In genomic region chr10:114519306-114519669, GRCh38 we compare ENCODE assay signal across 9 cellular contexts.
A peak's percentile ranks its signal among the peaks of the same experiment; 100 is the strongest.
DNase-seq lines count a peak whose midpoint lies in the region; ATAC-seq, FAIRE-seq and TF ChIP-seq lines count a peak whose summit lies in the region.
"Had no signal": no experiment of that assay in that cellular context is flagged by ENCODE, and none has a peak within 500 bp of the region (broad histone marks: within the 10 kb centered on the region; RNA-seq: fewer than 3 reads in every experiment).

No MANE protein-coding gene starts in this region.

- H3K9me3 Mint-ChIP-seq in activated CD4-positive, alpha-beta T cell treated with anti-CD3 and anti-CD28 coated beads, Interleukin-2, amount 10 ng/mL, durations not matched to agents 7 days and 5 days, result no peaks in the 10 kb centered on the region
- peaks cover 1% of the 10 kb centered on the region for H3K9me3 Mint-ChIP-seq in astrocyte (ENCODE audit: unreplicated experiment)

- intact Hi-C loops in left lung (cut with DNase I), result no loop called here
- intact Hi-C loops in testis (cut with DNase I; ENCODE audit: low total_unique reads), result no loop called here

- H3K27me3 ChIP-seq in astrocyte (ENCODE audit: insufficient read depth, low read length) (peaks cover 30% of the 10 kb centered on the region), left lung (no peaks in the 10 kb centered on the region), testis (no peaks in the 10 kb centered on the region)
- H3K27me3 ChIP-seq: BE2C had no signal

- H3K36me3 Mint-ChIP-seq in activated CD4-positive, alpha-beta T cell treated with anti-CD3 and anti-CD28 coated beads, Interleukin-2, amount 10 ng/mL, durations not matched to agents 7 days and 5 days (ENCODE audit: low read depth), result peaks cover 58% of the 10 kb centered on the region
- peaks cover 13% of the 10 kb centered on the region for H3K36me3 Mint-ChIP-seq in astrocyte (ENCODE audit: low read depth, unreplicated experiment)

- H3K4me1 ChIP-seq in astrocyte (ENCODE audit: insufficient read depth, low read length) (peaks cover 7% of the 10 kb centered on the region), left lung (peaks cover 7 to 24% of the 10 kb centered on the region in 2 donors), testis (no peaks in the 10 kb centered on the region)

- peak overlapping the region; percentile 83 for H3K27ac Mint-ChIP-seq in activated CD4-positive, alpha-beta T cell treated with anti-CD3 and anti-CD28 coated beads, Interleukin-2, amount 10 ng/mL, durations not matched to agents 7 days and 5 days
- H3K27ac Mint-ChIP-seq in astrocyte (ENCODE audit: unreplicated experiment), result no peak overlapping the region

- no peaks in the 10 kb centered on the region for H3K79me2 ChIP-seq in astrocyte (ENCODE audit: insufficient read depth, low read length)

- 55 to 67% methylated on average over 5 of the region's 5 CpGs for WGBS in testis, 2 donors

- POLR2A ChIA-PET in activated CD4-positive, alpha-beta T cell treated with anti-CD3 and anti-CD28 coated beads, Interleukin-2, amount 10 ng/mL, durations not matched to agents 7 days and 5 days (lab: Charles Lee), result no interaction called here

- H3K4me3 Mint-ChIP-seq in activated CD4-positive, alpha-beta T cell treated with anti-CD3 and anti-CD28 coated beads, Interleukin-2, amount 10 ng/mL, durations not matched to agents 7 days and 5 days, result peak overlapping the region; percentile 29
- H3K4me3 Mint-ChIP-seq in astrocyte (ENCODE audit: unreplicated experiment), result no peak overlapping the region

- no peaks in the 10 kb centered on the region for H3K36me3 ChIP-seq in astrocyte (ENCODE audit: insufficient read depth, low read length)
- H3K36me3 ChIP-seq in left lung, result no peaks in the 10 kb centered on the region
- no peaks in the 10 kb centered on the region for H3K36me3 ChIP-seq in testis (ENCODE audit: low read depth, missing control alignments)
- H3K36me3 ChIP-seq: BE2C had no signal

- no peaks in the 10 kb centered on the region for H3K27me3 Mint-ChIP-seq in activated CD4-positive, alpha-beta T cell treated with anti-CD3 and anti-CD28 coated beads, Interleukin-2, amount 10 ng/mL, durations not matched to agents 7 days and 5 days
- no peaks in the 10 kb centered on the region for H3K27me3 Mint-ChIP-seq in astrocyte (ENCODE audit: low read depth, unreplicated experiment)

- CTCF ChIA-PET in activated CD4-positive, alpha-beta T cell treated with anti-CD3 and anti-CD28 coated beads, Interleukin-2, amount 10 ng/mL, durations not matched to agents 7 days and 5 days (lab: Charles Lee), result interaction anchor here (0.8 to 2.3 kb wide), 7 partner anchors 13 to 48 kb away, joined by 3 to 7 read pairs (median 5); no protein-coding TSS in a partner anchor

- no peaks in the 10 kb centered on the region for H4K20me1 ChIP-seq in astrocyte (ENCODE audit: insufficient read depth, low read length)

- no peak for DNase-seq in activated CD4-positive, alpha-beta T cell treated with anti-CD3 and anti-CD28 coated beads, Interleukin-2, amount 10 ng/mL, durations not matched to agents 7 days and 5 days
- DNase-seq in activated CD4-positive, alpha-beta T cell treated with anti-CD3 and anti-CD28 coated beads, Interleukin-2, amount 50 U/mL, for 48 hours, result no peak
- DNase-seq in astrocyte (ENCODE audit: low read depth) (peak; percentile 32), left lung (peak in 1 of 2 donors; percentile 75), testis (no peak), NCI-H1694 (lab: John Stamatoyannopoulos, UW) (no peak), RPMI8226 (no peak), occipital lobe (lab: John Stamatoyannopoulos, UW) (no peak)
- DNase-seq: BE2C had no signal

- peaks cover 97% of the 10 kb centered on the region for H3K4me1 Mint-ChIP-seq in activated CD4-positive, alpha-beta T cell treated with anti-CD3 and anti-CD28 coated beads, Interleukin-2, amount 10 ng/mL, durations not matched to agents 7 days and 5 days
- peaks cover 35% of the 10 kb centered on the region for H3K4me1 Mint-ChIP-seq in astrocyte (ENCODE audit: low read depth, unreplicated experiment)

- H3K9me3 ChIP-seq in astrocyte (ENCODE audit: insufficient read depth, low read depth, low read length), result no peaks in the 10 kb centered on the region
- no peaks in the 10 kb centered on the region for H3K9me3 ChIP-seq in left lung
- H3K9me3 ChIP-seq in testis, result no peaks in the 10 kb centered on the region
- H3K9me3 ChIP-seq: BE2C had no signal

- H3K4me2 ChIP-seq in astrocyte (ENCODE audit: low read length), result no peak overlapping the region

- H3K4me3 ChIP-seq in astrocyte (ENCODE audit: insufficient read depth, low read depth, low read length), result no peak overlapping the region
- no peak overlapping the region for H3K4me3 ChIP-seq in left lung
- no peak overlapping the region for H3K4me3 ChIP-seq in testis

- H2AFZ ChIP-seq in astrocyte (ENCODE audit: low read depth, low read length), result no peak overlapping the region

- H3K27ac ChIP-seq in astrocyte (ENCODE audit: low read depth, low read length) (no peak overlapping the region), left lung (peak overlapping the region; percentile 50 to 74), testis (peak overlapping the region; percentile 16 to 29)

- TF ChIP-seq POLR2A in testis (IDR thresholded peaks at IDR 0.05), result no peak

- peak; percentile 63 for ATAC-seq in left lung

- TF ChIP-seq CTCF in astrocyte (IDR thresholded peaks at IDR 0.05; ENCODE audit: insufficient read depth, low read depth, low read length), result no peak
- TF ChIP-seq CTCF in left lung (IDR thresholded peaks at IDR 0.05), result no peak
- no peak for TF ChIP-seq CTCF in testis (IDR thresholded peaks at IDR 0.05)

- H3K9ac ChIP-seq in astrocyte (ENCODE audit: low read length), result no peak overlapping the region

- FAIRE-seq in astrocyte (lab: Jason Lieb, UNC), result no peak
